Comparison of ENCODE assay signal across 1 cellular context in the genomic region with DNA sequence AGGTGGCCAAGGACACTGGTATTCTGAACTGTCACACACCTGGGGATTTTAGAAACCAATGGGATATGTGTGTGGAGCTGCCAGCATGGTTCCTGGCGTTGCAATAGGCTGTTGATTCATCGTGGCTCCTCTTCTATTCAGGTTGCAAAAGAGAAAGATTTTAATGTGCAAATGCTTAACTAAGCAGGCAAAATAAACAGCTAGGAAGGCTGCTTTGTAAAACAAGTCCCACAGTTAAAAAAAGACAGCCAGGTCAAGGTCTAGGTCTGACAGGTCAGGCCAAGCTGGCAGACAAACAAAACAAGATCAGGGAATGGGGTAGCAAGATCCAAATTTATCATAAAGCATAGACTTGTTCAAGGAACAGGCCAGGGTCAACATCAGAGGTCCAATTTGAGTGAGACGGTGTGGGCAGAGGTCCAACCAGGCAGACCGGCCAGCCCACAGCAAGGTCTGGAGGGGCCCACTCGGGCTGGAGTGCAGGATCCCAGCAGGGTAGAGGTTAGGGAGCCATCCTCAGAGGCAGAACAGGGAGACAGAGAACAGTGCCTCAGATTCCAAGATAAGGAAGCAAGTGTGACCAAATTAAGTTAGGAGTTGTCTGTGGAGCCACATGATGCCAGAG.
TF ChIP-seq lines count a peak whose summit lies in the region.

No MANE protein-coding gene starts in this region.

TF ChIP-seq in IMR-90, 13 proteins besides CTCF, POLR2A, EP300 and RAD21:
- TF ChIP-seq MAFK (IDR thresholded peaks at IDR 0.05; ENCODE audit: low read depth, low read length), result no peak
- TF ChIP-seq CEBPB (IDR thresholded peaks at IDR 0.05; ENCODE audit: low read depth, low read length), result no peak
- TF ChIP-seq MAZ (IDR thresholded peaks at IDR 0.05; ENCODE audit: borderline replicate concordance, low read depth, low read length), result no peak
- TF ChIP-seq, protein P1, sequence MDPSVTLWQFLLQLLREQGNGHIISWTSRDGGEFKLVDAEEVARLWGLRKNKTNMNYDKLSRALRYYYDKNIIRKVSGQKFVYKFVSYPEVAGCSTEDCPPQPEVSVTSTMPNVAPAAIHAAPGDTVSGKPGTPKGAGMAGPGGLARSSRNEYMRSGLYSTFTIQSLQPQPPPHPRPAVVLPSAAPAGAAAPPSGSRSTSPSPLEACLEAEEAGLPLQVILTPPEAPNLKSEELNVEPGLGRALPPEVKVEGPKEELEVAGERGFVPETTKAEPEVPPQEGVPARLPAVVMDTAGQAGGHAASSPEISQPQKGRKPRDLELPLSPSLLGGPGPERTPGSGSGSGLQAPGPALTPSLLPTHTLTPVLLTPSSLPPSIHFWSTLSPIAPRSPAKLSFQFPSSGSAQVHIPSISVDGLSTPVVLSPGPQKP (IDR thresholded peaks at IDR 0.05; ENCODE audit: borderline replicate concordance, low read depth, low read length), result no peak
- no peak for TF ChIP-seq FOS (IDR thresholded peaks at IDR 0.05; ENCODE audit: low read depth, low read length)
- no peak for TF ChIP-seq SMC3 (IDR thresholded peaks at IDR 0.05; ENCODE audit: low read depth, low read length)
- TF ChIP-seq, protein P2, sequence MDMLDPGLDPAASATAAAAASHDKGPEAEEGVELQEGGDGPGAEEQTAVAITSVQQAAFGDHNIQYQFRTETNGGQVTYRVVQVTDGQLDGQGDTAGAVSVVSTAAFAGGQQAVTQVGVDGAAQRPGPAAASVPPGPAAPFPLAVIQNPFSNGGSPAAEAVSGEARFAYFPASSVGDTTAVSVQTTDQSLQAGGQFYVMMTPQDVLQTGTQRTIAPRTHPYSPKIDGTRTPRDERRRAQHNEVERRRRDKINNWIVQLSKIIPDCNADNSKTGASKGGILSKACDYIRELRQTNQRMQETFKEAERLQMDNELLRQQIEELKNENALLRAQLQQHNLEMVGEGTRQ (IDR thresholded peaks at IDR 0.05; ENCODE audit: low read depth, low read length), result no peak
- no peak for TF ChIP-seq CHD1 (IDR thresholded peaks at IDR 0.05; ENCODE audit: low read depth, low read length)
- no peak for TF ChIP-seq MXI1 (IDR thresholded peaks at IDR 0.05; ENCODE audit: borderline replicate concordance, low read depth, low read length)
- TF ChIP-seq NFE2L2 (IDR thresholded peaks at IDR 0.05; ENCODE audit: low read depth, low read length), result no peak
- TF ChIP-seq RFX5 (IDR thresholded peaks at IDR 0.05; ENCODE audit: low read depth, low read length), result no peak
- no peak for TF ChIP-seq RCOR1 (IDR thresholded peaks at IDR 0.05; ENCODE audit: insufficient replicate concordance, low read length)
- no peak for TF ChIP-seq BHLHE40 (IDR thresholded peaks at IDR 0.05; ENCODE audit: low read depth, low read length)
